In genomic region chr3:196470182-196470581, GRCh38 we compare ENCODE assay signal across 8 cellular contexts. TPM values are rescaled to one million over a fixed set of nuclear protein-coding genes. Genes with fewer than 3 reads are reported as not detected.
"Had no signal": no experiment of that assay in that cellular context is flagged by ENCODE, and none has a peak within 500 bp of the region (broad histone marks: within the 10 kb centered on the region; RNA-seq: fewer than 3 reads in every experiment).

No MANE protein-coding gene starts in this region.

RNA-seq across cellular contexts. Expression of gene SMCO1, which starts 45.0 kb away (rescaled TPM):
- total RNA-seq: LHCN-M2, MCF 10A, NCI-H460, OCI-LY7, PC-9, RPMI7951, SJCRH30, SK-MEL-5 had no signal
